In genomic region chr7:107063245-107064120, GRCh38 we compare ENCODE assay signal across 20 cellular contexts. TPM values are rescaled to one million over a fixed set of nuclear protein-coding genes. Genes with fewer than 3 reads are reported as not detected.
DNase-seq lines count a peak whose midpoint lies in the region; ATAC-seq, FAIRE-seq and TF ChIP-seq lines count a peak whose summit lies in the region.
"Had no signal": no experiment of that assay in that cellular context is flagged by ENCODE, and none has a peak within 500 bp of the region (broad histone marks: within the 10 kb centered on the region; RNA-seq: fewer than 3 reads in every experiment).

No MANE protein-coding gene starts in this region.

- DNase-seq in K562 (ENCODE audit: extremely low read depth in 1 of 4, low spot score in 3 of 4) (no peak), sigmoid colon (no peak), NCI-H1092 treated with DMSO at 0.1 percent for 48 hours (lab: John Stamatoyannopoulos, UW) (no peak), DMS 273 treated with DMSO at 0.1 percent for 48 hours (lab: John Stamatoyannopoulos, UW) (no peak)
- no peak for DNase-seq in naive thymus-derived CD4-positive, alpha-beta T cell
- DNase-seq: AML-193, DND-41, H9, IMR-90, Kasumi-1, MG63, NCI-H1048, NCI-H1436 treated with DMSO at 0.1 percent for 48 hours, NCI-H2029 treated with DMSO at 0.1 percent for 48 hours had no signal

- H3K79me2 ChIP-seq in K562 (ENCODE audit: control insufficient read depth, insufficient read depth, low read length): peaks cover 100% of the 10 kb centered on the region

- TF ChIP-seq POLR2A in K562 (conservative IDR thresholded peaks at IDR 0.05): no peak
- TF ChIP-seq POLR2A in gastroesophageal sphincter (IDR thresholded peaks at IDR 0.05): no peak
- no peak for TF ChIP-seq POLR2A in sigmoid colon (IDR thresholded peaks at IDR 0.05)

- H3K9me1 ChIP-seq in K562 (ENCODE audit: control insufficient read depth, insufficient read depth, low read length): no peaks in the 10 kb centered on the region

- no peaks in the 10 kb centered on the region for H3K4me1 Mint-ChIP-seq in naive thymus-derived CD4-positive, alpha-beta T cell

- no peak overlapping the region for H3K27ac Mint-ChIP-seq in naive thymus-derived CD4-positive, alpha-beta T cell
- H3K27ac Mint-ChIP-seq: CD14-positive monocyte had no signal

- in situ Hi-C loops in K562 (cut with MboI): no loop called here

- CTCF ChIA-PET in K562 (lab: Yijun Ruan, JAX; ENCODE audit: low intra/inter-chr PET ratio): no interaction called here
- CTCF ChIA-PET in naive thymus-derived CD4-positive, alpha-beta T cell (lab: Charles Lee): interaction anchor here (0.6 kb wide), 1 partner anchor 422 kb away, joined by 3 read pairs; no protein-coding TSS in a partner anchor

- intact Hi-C loops in K562 (cut with micrococcal nuclease) (no loop called here), sigmoid colon (cut with DNase I) (no loop called here)
- intact Hi-C loops in naive thymus-derived CD4-positive, alpha-beta T cell (cut with micrococcal nuclease): no loop called here

- H3K27me3 ChIP-seq in K562 (ENCODE audit: control insufficient read depth in 2 of 2, insufficient read depth in 2 of 2, low read length in 2 of 2) (no peaks in the 10 kb centered on the region), gastroesophageal sphincter (no peaks in the 10 kb centered on the region), sigmoid colon (no peaks in the 10 kb centered on the region)
- H3K27me3 ChIP-seq in naive thymus-derived CD4-positive, alpha-beta T cell (ENCODE audit: control insufficient read depth in 2 of 2, insufficient read depth in 2 of 2, low read length in 2 of 2): no peaks in the 10 kb centered on the region
- H3K27me3 ChIP-seq: MG63 had no signal

- H3K36me3 Mint-ChIP-seq in naive thymus-derived CD4-positive, alpha-beta T cell: no peaks in the 10 kb centered on the region

- H3K4me2 ChIP-seq in K562 (ENCODE audit: insufficient read depth, low read length): no peak overlapping the region

- FAIRE-seq in K562 (lab: Jason Lieb, UNC): no peak
- FAIRE-seq: RCC 7860 had no signal

- 0 out of 2 replicates have a peak, but pooled peaks cover 4% of the 10 kb centered on the region for H4K20me1 ChIP-seq in K562 (replicated peaks; ENCODE audit: control insufficient read depth, insufficient read depth, low read length)

- no TSS peak for BruUV-seq in K562 (replicated peaks; lab: Mats Ljungman, UMichigan)

- POLR2A ChIA-PET in K562 (lab: Yijun Ruan, JAX): interaction anchor here (0.7 to 3.5 kb wide), 10 partner anchors 10 to 105 kb away, joined by 3 to 44 read pairs (median 4); partner anchors contain the start of gene HBP1
- POLR2A ChIA-PET in naive thymus-derived CD4-positive, alpha-beta T cell (lab: Charles Lee): no interaction called here

- no peaks in the 10 kb centered on the region for H3K9me3 ChIP-seq in K562 (replicated peaks; ENCODE audit: control insufficient read depth, insufficient read depth, low read depth, low read length)
- no peaks in the 10 kb centered on the region for H3K9me3 ChIP-seq in gastroesophageal sphincter
- H3K9me3 ChIP-seq in sigmoid colon: no peaks in the 10 kb centered on the region
- no peaks in the 10 kb centered on the region for H3K9me3 ChIP-seq in naive thymus-derived CD4-positive, alpha-beta T cell (ENCODE audit: control insufficient read depth in 2 of 3, low read length in 3 of 3)
- H3K9me3 ChIP-seq: MG63 had no signal

- H3K4me3 Mint-ChIP-seq in naive thymus-derived CD4-positive, alpha-beta T cell: no peak overlapping the region
- H3K4me3 Mint-ChIP-seq: CD14-positive monocyte, H9 had no signal

- H3K27ac ChIP-seq in K562 (ENCODE audit: extremely low read depth, low read depth, low read length) (peak overlapping the region; percentile 23; the same call in 2 of the 3 replicates), gastroesophageal sphincter (peak overlapping the region; percentile 34 to 69 (median 42)), sigmoid colon (peak overlapping the region in 3 of 4 donors; percentile 38 to 44 (median 43))
- no peak overlapping the region for H3K27ac ChIP-seq in naive thymus-derived CD4-positive, alpha-beta T cell (ENCODE audit: low read depth, low read length)
- H3K27ac ChIP-seq: HL-60 had no signal

- H3K36me3 ChIP-seq in K562 (ENCODE audit: control insufficient read depth, insufficient read depth, low read length): peaks cover 23% of the 10 kb centered on the region; the same call in 2 of the 3 replicates
- H3K36me3 ChIP-seq in gastroesophageal sphincter: no peaks in the 10 kb centered on the region
- H3K36me3 ChIP-seq in sigmoid colon: no peaks in the 10 kb centered on the region
- no peaks in the 10 kb centered on the region for H3K36me3 ChIP-seq in naive thymus-derived CD4-positive, alpha-beta T cell (ENCODE audit: control insufficient read depth in 2 of 3, insufficient read depth in 3 of 3, low read length in 3 of 3)
- H3K36me3 ChIP-seq: MG63 had no signal

- H3K27me3 Mint-ChIP-seq in naive thymus-derived CD4-positive, alpha-beta T cell: peaks cover 0 to 34% (median 6%) of the 10 kb centered on the region in 5 donors

- no peaks in the 10 kb centered on the region for H3K9me3 Mint-ChIP-seq in naive thymus-derived CD4-positive, alpha-beta T cell
- H3K9me3 Mint-ChIP-seq: CD14-positive monocyte, H9 had no signal

- H2AFZ ChIP-seq in K562 (ENCODE audit: low read depth, low read length): no peak overlapping the region

- 65% methylated on average over 8 of the region's 8 CpGs for WGBS in K562 (ENCODE audit: insufficient coverage, low coverage, missing lambda C conversion rate)
- WGBS in gastroesophageal sphincter (ENCODE audit: low coverage in 1 of 2), 2 donors: 62 to 65% methylated on average over 8 of the region's 8 CpGs
- 79 to 83% methylated on average over 8 of the region's 8 CpGs for WGBS in sigmoid colon, 2 donors

- ATAC-seq in K562 (no peak), gastroesophageal sphincter (no peak), GM19328 (IDR thresholded peaks at IDR 0.05; ENCODE audit: unreplicated experiment) (no peak)
- ATAC-seq in naive thymus-derived CD4-positive, alpha-beta T cell: no peak
- ATAC-seq: Right ventricle myocardium inferior had no signal

- TF ChIP-seq EP300 in K562 (IDR thresholded peaks at IDR 0.05; ENCODE audit: low read length) (no peak), gastroesophageal sphincter (IDR thresholded peaks at IDR 0.05) (no peak), sigmoid colon (IDR thresholded peaks at IDR 0.05) (no peak)

- H3K4me3 ChIP-seq in K562 (no peak overlapping the region), gastroesophageal sphincter (peak overlapping the region in 1 of 2 donors; percentile 2), sigmoid colon (no peak overlapping the region)
- H3K4me3 ChIP-seq in naive thymus-derived CD4-positive, alpha-beta T cell (ENCODE audit: low read length): no peak overlapping the region
- H3K4me3 ChIP-seq: MG63 had no signal

- no peak for TF ChIP-seq RAD21 in K562 (CRISPR knock-in tag; conservative IDR thresholded peaks at IDR 0.05 in 1 of 2, IDR thresholded peaks at IDR 0.05 in 1 of 2)

- H3K4me1 ChIP-seq in K562 (replicated peaks in 1 of 2; ENCODE audit: control insufficient read depth in 2 of 2, insufficient read depth in 2 of 2, low read length in 2 of 2): peaks cover 9 to 40% of the 10 kb centered on the region in 2 experiments; a peak in 4 of 5 replicates
- H3K4me1 ChIP-seq in gastroesophageal sphincter: peaks cover 4 to 70% (median 8%) of the 10 kb centered on the region in 3 donors
- no peaks in the 10 kb centered on the region for H3K4me1 ChIP-seq in sigmoid colon
- H3K4me1 ChIP-seq in naive thymus-derived CD4-positive, alpha-beta T cell (ENCODE audit: control insufficient read depth in 2 of 2, insufficient read depth in 2 of 2, low read length in 2 of 2): no peaks in the 10 kb centered on the region

- H3K9ac ChIP-seq in K562 (ENCODE audit: insufficient read depth in 1 of 2, low read depth in 2 of 2, low read length in 2 of 2): peak overlapping the region in 1 of 2 experiments; percentile 21; a peak in 2 of 4 replicates

- TF ChIP-seq CTCF in K562 (IDR thresholded peaks at IDR 0.05 in 2 of 3, conservative IDR thresholded peaks at IDR 0.05 in 1 of 3; ENCODE audit: insufficient read depth in 2 of 3, low read depth in 1 of 3, low read length in 3 of 3) (no peak), gastroesophageal sphincter (IDR thresholded peaks at IDR 0.05) (no peak), sigmoid colon (IDR thresholded peaks at IDR 0.05) (no peak)

TF ChIP-seq in K562, 482 proteins besides CTCF, POLR2A, EP300 and RAD21 (continues in another document):
- peak; percentile 78 for TF ChIP-seq ZNF316 (IDR thresholded peaks at IDR 0.05)

RNA-seq across cellular contexts. Expression of gene PRKAR2B, which starts 19.0 kb away (rescaled TPM):
- 16.3 and 57.4 TPM in 2 replicates for total RNA-seq in K562 (2011; cell fraction: chromatin; rRNA removed; ENCODE audit: low replicate concordance)
- total RNA-seq in K562 (2011; cell fraction: nucleolus; rRNA removed): 14.3 and 18.3 TPM in 2 replicates
- total RNA-seq in K562 (2011; cell fraction: nucleoplasm; rRNA removed): 31.1 and 47.5 TPM in 2 replicates
- 107 and 108 TPM in 2 replicates for total RNA-seq in K562 (2014; rRNA removed)
- 156 and 172 TPM in 2 replicates for total RNA-seq in K562 (2014; rRNA removed; fragmentation: Illumina TruSeq; extraction: Trizol)
- 131 and 138 TPM in 2 replicates for total RNA-seq in K562 (2015; rRNA removed; fragmentation: Illumina TruSeq; extraction: Trizol)
- 115 and 129 TPM in 2 replicates for total RNA-seq in K562 (2021)
- 122 and 173 TPM in 2 replicates for polyA plus RNA-seq in K562 (2011; rRNA removed)
- 29.4 and 57.2 TPM in 2 replicates for polyA plus RNA-seq in K562 (2011; cell fraction: cytosol; rRNA removed)
- polyA plus RNA-seq in K562 (2011; cell fraction: nucleus; rRNA removed): 17.3 and 27.3 TPM in 2 replicates
- 79.6 and 100 TPM in 2 replicates for polyA plus RNA-seq in K562 (2012)
- polyA plus RNA-seq in K562 (2014; fragmentation: Illumina TruSeq; extraction: Trizol): 117 and 140 TPM in 2 replicates
- polyA plus RNA-seq in K562 (2014; fragmentation: Nextera tagmentation; extraction: Ambion mirVana): 10 to 100 TPM; 59.0 to 65.4 TPM
- polyA plus RNA-seq in K562 (2014; rRNA removed): 77.1 and 86.2 TPM in 2 replicates
- 205 and 212 TPM in 2 replicates for polyA minus RNA-seq in K562 (2011; rRNA and poly(A)+ RNA removed)
- polyA minus RNA-seq in K562 (2011; cell fraction: cytosol; rRNA and poly(A)+ RNA removed): 96.1 and 101 TPM in 2 replicates
- 19.3 and 36.1 TPM in 2 replicates for polyA minus RNA-seq in K562 (2011; cell fraction: nucleus; rRNA and poly(A)+ RNA removed)
- total RNA-seq in gastroesophageal sphincter: 100 to 1,000 TPM in 3 of 4 donors, 10 to 100 TPM in 1; 83.5 to 160 (median 119) TPM
- total RNA-seq in sigmoid colon: 10 to 100 TPM; 20.2 to 40.0 (median 31.2) TPM
- polyA plus RNA-seq in sigmoid colon: 10 to 100 TPM in 2 of 3 donors, 1 to 10 TPM in 1; 8.1 to 12.6 (median 12.0) TPM
- 1 to 10 TPM in 1 of 5 experiments, under 1 TPM in 4; 0.43 to 5.0 (median 0.67) TPM for total RNA-seq in naive thymus-derived CD4-positive, alpha-beta T cell
- under 1 TPM; 0.39 to 0.54 TPM for polyA plus RNA-seq in naive thymus-derived CD4-positive, alpha-beta T cell
